ENCODE assay signal across 17 cellular contexts in genomic region chr6:169669147-169669546, GRCh38. TPM values are rescaled to one million over a fixed set of nuclear protein-coding genes. Genes with fewer than 3 reads are reported as not detected.
DNase-seq lines count a peak whose midpoint lies in the region; ATAC-seq and TF ChIP-seq lines count a peak whose summit lies in the region.
"Had no signal": no experiment of that assay in that cellular context is flagged by ENCODE, and none has a peak within 500 bp of the region (broad histone marks: within the 10 kb centered on the region; RNA-seq: fewer than 3 reads in every experiment).

No MANE protein-coding gene starts in this region.

- H3K4me1 ChIP-seq in ACC112 (ENCODE audit: control insufficient read depth, insufficient read depth, low read length, unreplicated experiment) (peaks cover 15% of the 10 kb centered on the region), Panc1 (ENCODE audit: control insufficient read depth, insufficient read depth, low read length) (no peaks in the 10 kb centered on the region), lower lobe of right lung (peaks cover 9% of the 10 kb centered on the region), neural progenitor cell (no peaks in the 10 kb centered on the region)
- no peaks in the 10 kb centered on the region for H3K4me1 ChIP-seq in CD8-positive, alpha-beta T cell (ENCODE audit: insufficient read depth, low read length)

- H3K27ac ChIP-seq in ACC112 (ENCODE audit: low read depth, low read length) (peak overlapping the region; percentile 82), Panc1 (ENCODE audit: low read length) (no peak overlapping the region), lower lobe of right lung (peak overlapping the region; percentile 21), neural progenitor cell (no peak overlapping the region)
- H3K27ac ChIP-seq in CD8-positive, alpha-beta T cell (ENCODE audit: low read depth, low read length) = no peak overlapping the region
- H3K27ac ChIP-seq: C4-2B, cardiac muscle cell had no signal

- H3K4me1 Mint-ChIP-seq in CD8-positive, alpha-beta T cell (ENCODE audit: low read depth) = peaks cover 4% of the 10 kb centered on the region
- peaks cover 6% of the 10 kb centered on the region for H3K4me1 Mint-ChIP-seq in neural progenitor cell

- POLR2A ChIA-PET in CD8-positive, alpha-beta T cell (lab: Charles Lee) = no interaction called here
- POLR2A ChIA-PET in Panc1 (lab: Charles Lee) = no interaction called here

- H3K27ac Mint-ChIP-seq in CD8-positive, alpha-beta T cell = peak overlapping the region; percentile 8
- no peak overlapping the region for H3K27ac Mint-ChIP-seq in neural progenitor cell

- CTCF ChIA-PET in CD8-positive, alpha-beta T cell (lab: Charles Lee) = no interaction called here
- CTCF ChIA-PET in Panc1 (lab: Charles Lee) = interaction anchor here (0.6 kb wide), 1 partner anchor 939 kb away, joined by 3 read pairs; no protein-coding TSS in a partner anchor

- H3F3A ChIP-seq in neural progenitor cell (ENCODE audit: low read depth) = no peaks in the 10 kb centered on the region

- H3K9me3 ChIP-seq in CD8-positive, alpha-beta T cell (ENCODE audit: low read length) = no peaks in the 10 kb centered on the region
- H3K9me3 ChIP-seq in Panc1 (ENCODE audit: control insufficient read depth, insufficient read depth, low read depth, low read length) = no peaks in the 10 kb centered on the region
- H3K9me3 ChIP-seq in lower lobe of right lung = no peaks in the 10 kb centered on the region
- no peaks in the 10 kb centered on the region for H3K9me3 ChIP-seq in neural progenitor cell (ENCODE audit: low read depth)
- H3K9me3 ChIP-seq: MG63 had no signal

- BruUV-seq in Panc1 (replicated peaks; lab: Mats Ljungman, UMichigan) = TSS peak; percentile 39

- H3K4me3 Mint-ChIP-seq in CD8-positive, alpha-beta T cell = no peak overlapping the region
- no peak overlapping the region for H3K4me3 Mint-ChIP-seq in neural progenitor cell
- H3K4me3 Mint-ChIP-seq: activated T-cell treated with anti-CD3 and anti-CD28 coated beads, Interleukin-2, amount 50 U/mL, for 4 hours; effector memory CD8-positive, alpha-beta T cell had no signal

- in situ Hi-C loops in Panc1 (cut with HindIII; ENCODE audit: low pct_unique_long_range_greater_than_20kb, low sequenced_read_pairs) = no loop called here

- H3K27me3 ChIP-seq in ACC112 (ENCODE audit: insufficient read depth, low read length) = no peaks in the 10 kb centered on the region
- H3K27me3 ChIP-seq in CD8-positive, alpha-beta T cell (ENCODE audit: insufficient read depth, low read length) = no peaks in the 10 kb centered on the region
- H3K27me3 ChIP-seq in Panc1 (ENCODE audit: control insufficient read depth, insufficient read depth, low read length) = no peaks in the 10 kb centered on the region
- no peaks in the 10 kb centered on the region for H3K27me3 ChIP-seq in lower lobe of right lung (ENCODE audit: low read depth)
- H3K27me3 ChIP-seq in neural progenitor cell = no peaks in the 10 kb centered on the region
- H3K27me3 ChIP-seq: cardiac muscle cell, MG63 had no signal

- 0 out of 2 replicates have a peak, but pooled peaks cover 6% of the 10 kb centered on the region for H3K36me3 ChIP-seq in ACC112 (ENCODE audit: insufficient read depth, low read length)
- no peaks in the 10 kb centered on the region for H3K36me3 ChIP-seq in CD8-positive, alpha-beta T cell (ENCODE audit: insufficient read depth, low read length)
- peaks cover 22% of the 10 kb centered on the region for H3K36me3 ChIP-seq in Panc1 (ENCODE audit: control insufficient read depth, insufficient read depth, low read length)
- peaks cover 46% of the 10 kb centered on the region for H3K36me3 ChIP-seq in lower lobe of right lung
- peaks cover 4% of the 10 kb centered on the region for H3K36me3 ChIP-seq in neural progenitor cell

- no peak overlapping the region for H3K4me2 ChIP-seq in neural progenitor cell

- H3K9ac ChIP-seq in neural progenitor cell = no peak overlapping the region

- H3K79me2 ChIP-seq in ACC112 (ENCODE audit: control insufficient read depth, insufficient read depth, low read length, unreplicated experiment) = no peaks in the 10 kb centered on the region
- H3K79me2 ChIP-seq in neural progenitor cell (ENCODE audit: low read depth) = no peaks in the 10 kb centered on the region

- H3K36me3 Mint-ChIP-seq in CD8-positive, alpha-beta T cell = peaks cover 65% of the 10 kb centered on the region
- H3K36me3 Mint-ChIP-seq in neural progenitor cell = peaks cover 38% of the 10 kb centered on the region

- no peak overlapping the region for H3K4me3 ChIP-seq in ACC112 (ENCODE audit: low read depth, low read length)
- no peak overlapping the region for H3K4me3 ChIP-seq in CD8-positive, alpha-beta T cell (ENCODE audit: low read depth, low read length)
- H3K4me3 ChIP-seq in Panc1 (ENCODE audit: low read depth in 2 of 2, low read length in 2 of 2) = no peak overlapping the region
- H3K4me3 ChIP-seq in lower lobe of right lung = no peak overlapping the region
- H3K4me3 ChIP-seq in neural progenitor cell = no peak overlapping the region
- H3K4me3 ChIP-seq: cardiac muscle cell, MG63 had no signal

- ATAC-seq in CD8-positive, alpha-beta T cell = no peak
- ATAC-seq in Panc1 (no peak), lower lobe of right lung (peak; percentile 54 to 78), GM19452 (IDR thresholded peaks at IDR 0.05; ENCODE audit: unreplicated experiment) (no peak)
- ATAC-seq: activated naive CD4-positive, alpha-beta T cell treated with anti-CD3 and anti-CD28 coated beads, Interleukin-2, amount 50 U/mL, for 72 hours; activated T-cell treated with anti-CD3 and anti-CD28 coated beads, Interleukin-2, amount 50 U/mL, for 4 hours; effector memory CD8-positive, alpha-beta T cell had no signal

- H3K27me3 Mint-ChIP-seq in CD8-positive, alpha-beta T cell (ENCODE audit: low read depth) = no peaks in the 10 kb centered on the region
- H3K27me3 Mint-ChIP-seq in neural progenitor cell (ENCODE audit: insufficient read depth, low read depth) = peaks cover 3% of the 10 kb centered on the region
- H3K27me3 Mint-ChIP-seq: effector memory CD8-positive, alpha-beta T cell had no signal

- DNase-seq in CD8-positive, alpha-beta T cell = no peak
- DNase-seq in Panc1 (ENCODE audit: low read depth, low spot score) = no peak
- peak; percentile 40 for DNase-seq in lower lobe of right lung
- DNase-seq in D341Med (ENCODE audit: low spot score) = no peak
- no peak for DNase-seq in neural progenitor cell (ENCODE audit: low spot score)
- DNase-seq: activated T-cell treated with anti-CD3 and anti-CD28 coated beads, Interleukin-2, amount 50 U/mL, for 4 hours; effector memory CD8-positive, alpha-beta T cell; foreskin fibroblast; MG63; NCI-H2107; retina; T1000 had no signal

- H4K20me1 ChIP-seq in neural progenitor cell (ENCODE audit: low read depth) = no peaks in the 10 kb centered on the region

- no peak for TF ChIP-seq CTCF in CD8-positive, alpha-beta T cell (IDR thresholded peaks at IDR 0.05)
- TF ChIP-seq CTCF in Panc1 (IDR thresholded peaks at IDR 0.05) (no peak), lower lobe of right lung (IDR thresholded peaks at IDR 0.05) (no peak), neural progenitor cell (IDR thresholded peaks at IDR 0.05) (no peak)

- H2AFZ ChIP-seq in ACC112 (ENCODE audit: low read length, unreplicated experiment) = no peak overlapping the region
- H2AFZ ChIP-seq in neural progenitor cell (replicated peaks) = no peak overlapping the region

- intact Hi-C loops in CD8-positive, alpha-beta T cell (cut with DNase I, micrococcal nuclease) = no loop called here
- intact Hi-C loops in Panc1 (cut with micrococcal nuclease; ENCODE audit: unreplicated experiment) (no loop called here), lower lobe of right lung (cut with DNase I) (no loop called here)

- no peaks in the 10 kb centered on the region for H3K9me3 Mint-ChIP-seq in CD8-positive, alpha-beta T cell
- no peaks in the 10 kb centered on the region for H3K9me3 Mint-ChIP-seq in neural progenitor cell
- H3K9me3 Mint-ChIP-seq: activated naive CD4-positive, alpha-beta T cell treated with anti-CD3 and anti-CD28 coated beads, Interleukin-2, amount 50 U/mL, for 72 hours; activated T-cell treated with anti-CD3 and anti-CD28 coated beads, Interleukin-2, amount 50 U/mL, for 4 hours; effector memory CD8-positive, alpha-beta T cell had no signal

RNA-seq across cellular contexts. Expression of gene WDR27, which starts 32.7 kb away (rescaled TPM):
- 10 to 100 TPM; 18.5 to 19.2 TPM for total RNA-seq in CD8-positive, alpha-beta T cell
- 56.3 TPM for total RNA-seq in Panc1 (2021; ENCODE audit: unreplicated experiment)
- polyA plus RNA-seq in Panc1 (2012; ENCODE audit: insufficient read length) = 45.5 TPM
- 38.0 TPM for total RNA-seq in lower lobe of right lung
- 69.0 and 89.0 TPM in 2 replicates for total RNA-seq in neural progenitor cell (ENCODE audit: low replicate concordance)

RNA-seq across cellular contexts. Expression of gene C6orf120, which starts 32.8 kb away (rescaled TPM):
- 10 to 100 TPM; 19.9 TPM for total RNA-seq in CD8-positive, alpha-beta T cell
- total RNA-seq in Panc1 (2021; ENCODE audit: unreplicated experiment) = 31.5 TPM
- polyA plus RNA-seq in Panc1 (2012; ENCODE audit: insufficient read length) = 31.3 TPM
- total RNA-seq in lower lobe of right lung = 22.2 TPM
- total RNA-seq in neural progenitor cell (ENCODE audit: low replicate concordance) = 38.8 and 42.4 TPM in 2 replicates

RNA-seq across cellular contexts. Expression of gene PHF10, which starts 55.2 kb away (rescaled TPM):
- total RNA-seq in CD8-positive, alpha-beta T cell = 10 to 100 TPM; 85.4 to 87.5 TPM
- total RNA-seq in Panc1 (2021; ENCODE audit: unreplicated experiment) = 71.7 TPM
- 41.1 TPM for polyA plus RNA-seq in Panc1 (2012; ENCODE audit: insufficient read length)
- 45.7 TPM for total RNA-seq in lower lobe of right lung
- 25.6 and 43.0 TPM in 2 replicates for total RNA-seq in neural progenitor cell (ENCODE audit: low replicate concordance)

Comparison
In these comparisons a context has a peak if more than half of its experiments do, and no peak if none do; other contexts are left out.
1. H3K27ac ChIP-seq: peak in ACC112 (single experiment) and lower lobe of right lung (single experiment); none in CD8-positive, alpha-beta T cell (single experiment), Panc1 (single experiment) and neural progenitor cell (single experiment).
2. ATAC-seq: peak in lower lobe of right lung (2 of 2); none in CD8-positive, alpha-beta T cell (single experiment), Panc1 (single experiment) and GM19452 (single experiment).